16 cellular contexts compared by ENCODE assay signal in the genomic region with DNA sequence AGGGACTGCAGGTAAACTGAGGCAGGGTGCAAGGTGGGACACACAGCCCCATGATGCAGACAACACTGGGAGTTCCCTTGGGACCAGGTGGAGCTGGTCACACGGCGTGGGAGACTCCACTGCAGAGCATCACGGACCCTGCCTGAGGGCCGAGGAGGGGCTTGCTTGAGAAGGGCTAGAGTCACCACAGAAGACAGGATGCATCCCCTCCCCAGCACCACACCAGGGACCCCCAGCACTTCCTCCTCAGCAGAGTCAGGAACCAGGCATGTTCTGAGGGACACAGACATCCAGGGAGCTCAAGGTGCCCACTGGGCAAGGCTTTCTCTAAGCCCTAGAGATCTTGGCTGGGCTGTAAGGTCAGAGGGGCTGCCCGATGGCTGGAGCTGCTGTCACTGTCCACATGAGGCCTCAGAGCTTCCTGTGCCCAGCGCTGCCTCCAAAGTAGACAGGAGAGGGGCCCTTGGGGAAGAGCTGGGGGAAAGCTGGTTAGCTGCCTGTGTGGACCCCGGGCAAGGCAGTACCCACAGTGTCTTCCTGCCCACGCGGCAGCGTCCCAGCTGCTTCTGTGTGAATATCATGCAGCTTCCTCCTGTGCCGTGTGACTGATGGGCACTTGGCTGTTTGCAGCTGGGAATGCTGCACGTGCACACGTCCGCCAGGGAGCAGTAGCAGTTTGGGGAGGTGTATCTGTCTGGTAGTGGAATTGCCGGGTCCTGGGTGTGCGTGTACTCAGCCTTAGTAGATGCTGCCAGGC.
DNase-seq lines count a peak whose midpoint lies in the region; ATAC-seq, FAIRE-seq and TF ChIP-seq lines count a peak whose summit lies in the region.
"Had no signal": no experiment of that assay in that cellular context is flagged by ENCODE, and none has a peak within 500 bp of the region (broad histone marks: within the 10 kb centered on the region; RNA-seq: fewer than 3 reads in every experiment).

No MANE protein-coding gene starts in this region.

- H3K9me3 Mint-ChIP-seq in Calu3 (ENCODE audit: low read depth, unreplicated experiment): no peaks in the 10 kb centered on the region
- H3K9me3 Mint-ChIP-seq: activated T-cell treated with anti-CD3 and anti-CD28 coated beads, Interleukin-2, amount 50 U/mL, for 72 hours; CD8-positive, alpha-beta memory T cell; naive thymus-derived CD4-positive, alpha-beta T cell had no signal

- intact Hi-C loops in Panc1 (cut with micrococcal nuclease; ENCODE audit: unreplicated experiment) (no loop called here), kidney (cut with DNase I) (no loop called here), testis (cut with DNase I; ENCODE audit: low total_unique reads) (no loop called here), Calu3 (cut with micrococcal nuclease; ENCODE audit: unreplicated experiment) (no loop called here)

- POLR2A ChIA-PET in Panc1 (lab: Charles Lee): no interaction called here

- no peaks in the 10 kb centered on the region for H3K36me3 Mint-ChIP-seq in Calu3 (ENCODE audit: insufficient read depth, unreplicated experiment)
- H3K36me3 Mint-ChIP-seq: CD8-positive, alpha-beta memory T cell; naive thymus-derived CD4-positive, alpha-beta T cell had no signal

- H3K27me3 ChIP-seq in Panc1 (ENCODE audit: control insufficient read depth, insufficient read depth, low read length) (no peaks in the 10 kb centered on the region), testis (no peaks in the 10 kb centered on the region)
- H3K27me3 ChIP-seq: colonic mucosa had no signal

- 57 to 81% methylated on average over 6 to 16 of the region's 16 CpGs for WGBS in testis, 2 donors

- H3K4me3 Mint-ChIP-seq in Calu3 (ENCODE audit: low read depth, unreplicated experiment): no peak overlapping the region
- H3K4me3 Mint-ChIP-seq: activated T-cell treated with anti-CD3 and anti-CD28 coated beads, Interleukin-2, amount 50 U/mL, for 72 hours; CD8-positive, alpha-beta memory T cell; naive thymus-derived CD4-positive, alpha-beta T cell had no signal

- H3K36me3 ChIP-seq in Panc1 (ENCODE audit: control insufficient read depth, insufficient read depth, low read length) (no peaks in the 10 kb centered on the region), kidney (ENCODE audit: control insufficient read depth in 1 of 2, insufficient read depth in 2 of 2, low read length in 2 of 2) (no peaks in the 10 kb centered on the region), testis (ENCODE audit: low read depth, missing control alignments) (no peaks in the 10 kb centered on the region)
- H3K36me3 ChIP-seq: colonic mucosa had no signal

- ATAC-seq in Panc1 (peak; percentile 35; the same call in 1 of the 2 replicates), HG02840 (IDR thresholded peaks at IDR 0.05; ENCODE audit: low FRiP score, unreplicated experiment) (no peak)
- ATAC-seq: activated T-cell treated with anti-CD3 and anti-CD28 coated beads, Interleukin-2, amount 50 U/mL, for 72 hours; left colon; naive thymus-derived CD4-positive, alpha-beta T cell had no signal

- peaks cover 44% of the 10 kb centered on the region for H3K27me3 Mint-ChIP-seq in Calu3 (ENCODE audit: unreplicated experiment)

- in situ Hi-C loops in Panc1 (cut with HindIII; ENCODE audit: low pct_unique_long_range_greater_than_20kb, low sequenced_read_pairs): no loop called here

- TF ChIP-seq CTCF in Panc1 (IDR thresholded peaks at IDR 0.05): no peak
- no peak for TF ChIP-seq CTCF in kidney (IDR thresholded peaks at IDR 0.05; ENCODE audit: borderline replicate concordance, extremely low read depth, insufficient read depth)
- no peak for TF ChIP-seq CTCF in testis (IDR thresholded peaks at IDR 0.05)
- no peak for TF ChIP-seq CTCF in Calu3 (IDR thresholded peaks at IDR 0.05; ENCODE audit: unreplicated experiment)

- H3K27ac Mint-ChIP-seq in Calu3 (ENCODE audit: unreplicated experiment): no peak overlapping the region
- H3K27ac Mint-ChIP-seq: activated T-cell treated with anti-CD3 and anti-CD28 coated beads, Interleukin-2, amount 50 U/mL, for 72 hours; CD8-positive, alpha-beta memory T cell had no signal

- H3K4me1 ChIP-seq in Panc1 (ENCODE audit: control insufficient read depth, insufficient read depth, low read length) (no peaks in the 10 kb centered on the region), kidney (ENCODE audit: control insufficient read depth in 1 of 2, insufficient read depth in 1 of 2, low read depth in 1 of 2, low read length in 2 of 2) (no peaks in the 10 kb centered on the region), testis (no peaks in the 10 kb centered on the region)
- H3K4me1 ChIP-seq: colonic mucosa had no signal

- no peak overlapping the region for H3K27ac ChIP-seq in Panc1 (ENCODE audit: low read length)
- H3K27ac ChIP-seq in kidney (ENCODE audit: low read depth in 2 of 2, low read length in 2 of 2): no peak overlapping the region
- no peak overlapping the region for H3K27ac ChIP-seq in testis
- H3K27ac ChIP-seq: colonic mucosa had no signal

- H3K9me3 ChIP-seq in Panc1 (ENCODE audit: control insufficient read depth, insufficient read depth, low read depth, low read length) (no peaks in the 10 kb centered on the region), kidney (ENCODE audit: control insufficient read depth in 1 of 2, low read length in 2 of 2) (no peaks in the 10 kb centered on the region), testis (no peaks in the 10 kb centered on the region)
- H3K9me3 ChIP-seq: colonic mucosa had no signal

- H3K4me1 Mint-ChIP-seq in Calu3 (ENCODE audit: low read depth, unreplicated experiment): no peaks in the 10 kb centered on the region
- H3K4me1 Mint-ChIP-seq: CD8-positive, alpha-beta memory T cell had no signal

- FAIRE-seq in kidney (lab: Jason Lieb, UNC): no peak
- FAIRE-seq: RCC 7860 had no signal

- no peak overlapping the region for H3K9ac ChIP-seq in kidney (ENCODE audit: low read length in 2 of 2)

- peak; percentile 30 for DNase-seq in activated CD8-positive, alpha-beta memory T cell treated with anti-CD3 and anti-CD28 coated beads for 24 hours
- DNase-seq in activated CD8-positive, alpha-beta memory T cell treated with anti-CD3 and anti-CD28 coated beads, Interleukin-2, amount 50 U/mL, for 4 hours: no peak
- DNase-seq in Panc1 (ENCODE audit: low read depth, low spot score) (no peak), kidney (peak; percentile 41), testis (peak; percentile 5), NCI-H748 (lab: John Stamatoyannopoulos, UW; ENCODE audit: unreplicated experiment) (no peak), Calu3 (no peak)
- DNase-seq: activated CD4-positive, alpha-beta T cell treated with anti-CD3 and anti-CD28 coated beads for 4 hours; activated T-cell treated with anti-CD3 and anti-CD28 coated beads, Interleukin-2, amount 50 U/mL, for 72 hours; CD8-positive, alpha-beta memory T cell; colonic mucosa; IMR-90 had no signal

- CTCF ChIA-PET in Panc1 (lab: Charles Lee): no interaction called here
- CTCF ChIA-PET in Calu3 (lab: Charles Lee): no interaction called here

- H3K4me3 ChIP-seq in Panc1 (ENCODE audit: low read depth in 2 of 2, low read length in 2 of 2) (no peak overlapping the region), kidney (ENCODE audit: low read length in 2 of 2) (no peak overlapping the region), testis (no peak overlapping the region)
- H3K4me3 ChIP-seq: colonic mucosa had no signal

- TF ChIP-seq POLR2A in testis (IDR thresholded peaks at IDR 0.05): no peak

- BruUV-seq in Panc1 (replicated peaks; lab: Mats Ljungman, UMichigan) (no TSS peak), Calu3 (replicated peaks; lab: Mats Ljungman, UMichigan) (no TSS peak)

Comparison
In these comparisons a context has a peak if more than half of its experiments do, and no peak if none do; other contexts are left out.
1. DNase-seq: peak in activated CD8-positive, alpha-beta memory T cell treated with anti-CD3 and anti-CD28 coated beads for 24 hours (single experiment), kidney (single experiment) and testis (single experiment); none in activated CD8-positive, alpha-beta memory T cell treated with anti-CD3 and anti-CD28 coated beads, Interleukin-2, amount 50 U/mL, for 4 hours (single experiment), Panc1 (single experiment), NCI-H748 (single experiment) and Calu3 (single experiment).